Comparison of ENCODE assay signal across 1 cellular context in genomic region chr4:8876982-8877779, GRCh38.
TF ChIP-seq lines count a peak whose summit lies in the region.

No MANE protein-coding gene starts in this region.

TF ChIP-seq in GM23338, 12 proteins besides CTCF, POLR2A, EP300 and RAD21 (continued from another document):
- TF ChIP-seq EZH2 (IDR thresholded peaks at IDR 0.05; ENCODE audit: low read depth, unreplicated experiment) (peak; percentile 93), POLR2AphosphoS5 (IDR thresholded peaks at IDR 0.05; ENCODE audit: low read depth) (no peak), STAT1 (IDR thresholded peaks at IDR 0.05; ENCODE audit: unreplicated experiment) (no peak)
